Comparison of ENCODE assay signal across 10 cellular contexts in genomic region chr2:128315122-128315828, GRCh38. TPM values are rescaled to one million over a fixed set of nuclear protein-coding genes. Genes with fewer than 3 reads are reported as not detected.
DNase-seq lines count a peak whose midpoint lies in the region; ATAC-seq and TF ChIP-seq lines count a peak whose summit lies in the region.
"Had no signal": no experiment of that assay in that cellular context is flagged by ENCODE, and none has a peak within 500 bp of the region (broad histone marks: within the 10 kb centered on the region; RNA-seq: fewer than 3 reads in every experiment).

No MANE protein-coding gene starts in this region.

- H3K4me3 ChIP-seq in iPS-18c (ENCODE audit: insufficient read depth, low read depth, low read length) (peak overlapping the region; percentile 77; the same call in 1 of the 2 replicates), stomach (peak overlapping the region; percentile 65 to 86 (median 75))

- TF ChIP-seq POLR2A in stomach (IDR thresholded peaks at IDR 0.05): no peak

- no peaks in the 10 kb centered on the region for H3K9me3 Mint-ChIP-seq in activated CD4-positive, alpha-beta T cell treated with anti-CD3 and anti-CD28 coated beads, Interleukin-2, amount 10 ng/mL, durations not matched to agents 7 days and 5 days

- no peak overlapping the region for H3K4me3 Mint-ChIP-seq in activated CD4-positive, alpha-beta T cell treated with anti-CD3 and anti-CD28 coated beads, Interleukin-2, amount 10 ng/mL, durations not matched to agents 7 days and 5 days

- DNase-seq in activated T-cell treated with anti-CD3 and anti-CD28 coated beads, Interleukin-2, amount 50 U/mL, for 1 hour: peak; percentile 16
- DNase-seq in activated T-cell treated with anti-CD3 and anti-CD28 coated beads for 4 hours (no peak), stomach (peak; percentile 23), LoVo (ENCODE audit: low spot score) (no peak), NCI-H524 treated with DMSO at 0.1 percent for 48 hours (lab: John Stamatoyannopoulos, UW) (no peak)
- DNase-seq in activated CD4-positive, alpha-beta T cell treated with anti-CD3 and anti-CD28 coated beads, Interleukin-2, amount 10 ng/mL, durations not matched to agents 7 days and 5 days: peak; percentile 4

- peaks cover 0 to 4% (median 0%) of the 10 kb centered on the region in 3 donors for H3K27me3 ChIP-seq in stomach
- H3K27me3 ChIP-seq: sigmoid colon had no signal

- no peak overlapping the region for H3K27ac ChIP-seq in stomach
- H3K27ac ChIP-seq: KMS-11 had no signal

- CTCF ChIA-PET in activated CD4-positive, alpha-beta T cell treated with anti-CD3 and anti-CD28 coated beads, Interleukin-2, amount 10 ng/mL, durations not matched to agents 7 days and 5 days (lab: Charles Lee): no interaction called here

- peaks cover 42 to 78% (median 70%) of the 10 kb centered on the region in 4 donors for H3K4me1 ChIP-seq in stomach

- peaks cover 3% of the 10 kb centered on the region for H3K27me3 Mint-ChIP-seq in activated CD4-positive, alpha-beta T cell treated with anti-CD3 and anti-CD28 coated beads, Interleukin-2, amount 10 ng/mL, durations not matched to agents 7 days and 5 days

- POLR2A ChIA-PET in activated CD4-positive, alpha-beta T cell treated with anti-CD3 and anti-CD28 coated beads, Interleukin-2, amount 10 ng/mL, durations not matched to agents 7 days and 5 days (lab: Charles Lee): no interaction called here

- no peak for TF ChIP-seq EP300 in stomach (IDR thresholded peaks at IDR 0.05)

- ATAC-seq in HG02623 (IDR thresholded peaks at IDR 0.05; ENCODE audit: unreplicated experiment): no peak

- no peaks in the 10 kb centered on the region for H3K36me3 Mint-ChIP-seq in activated CD4-positive, alpha-beta T cell treated with anti-CD3 and anti-CD28 coated beads, Interleukin-2, amount 10 ng/mL, durations not matched to agents 7 days and 5 days (ENCODE audit: low read depth)

- TF ChIP-seq CTCF in stomach (IDR thresholded peaks at IDR 0.05): no peak

- 81 to 88% (median 82%) methylated on average over 10 to 12 of the region's 12 CpGs for WGBS in stomach, 5 donors

- intact Hi-C loops in stomach (cut with DNase I; ENCODE audit: low total_unique reads): no loop called here

- no peak overlapping the region for H3K27ac Mint-ChIP-seq in activated CD4-positive, alpha-beta T cell treated with anti-CD3 and anti-CD28 coated beads, Interleukin-2, amount 10 ng/mL, durations not matched to agents 7 days and 5 days

- peaks cover 24% of the 10 kb centered on the region for H3K4me1 Mint-ChIP-seq in activated CD4-positive, alpha-beta T cell treated with anti-CD3 and anti-CD28 coated beads, Interleukin-2, amount 10 ng/mL, durations not matched to agents 7 days and 5 days

- no peaks in the 10 kb centered on the region for H3K9me3 ChIP-seq in iPS-18c (ENCODE audit: control insufficient read depth, insufficient read depth, low read length)
- no peaks in the 10 kb centered on the region for H3K9me3 ChIP-seq in stomach
- H3K9me3 ChIP-seq: sigmoid colon had no signal

- H3K36me3 ChIP-seq in stomach: peaks cover 0 to 15% (median 2%) of the 10 kb centered on the region in 4 donors
- H3K36me3 ChIP-seq: sigmoid colon had no signal

RNA-seq across cellular contexts. Expression of gene HS6ST1, which starts 3.4 kb away (rescaled TPM):
- 1 to 10 TPM; 7.9 to 8.4 TPM for total RNA-seq in activated CD4-positive, alpha-beta T cell treated with anti-CD3 and anti-CD28 coated beads, Interleukin-2, amount 10 ng/mL, durations not matched to agents 7 days and 5 days
- total RNA-seq in stomach: 100 to 1,000 TPM in 1 of 5 donors, 10 to 100 TPM in 2, 1 to 10 TPM in 2; 2.9 to 178 (median 20.7) TPM
- 10 to 100 TPM in 2 of 3 donors, 1 to 10 TPM in 1; 5.8 to 15.2 (median 10.5) TPM for polyA plus RNA-seq in stomach

Comparison
In these comparisons a context has a peak if more than half of its experiments do, and no peak if none do; other contexts are left out.
1. DNase-seq: peak in activated T-cell treated with anti-CD3 and anti-CD28 coated beads, Interleukin-2, amount 50 U/mL, for 1 hour (single experiment), activated CD4-positive, alpha-beta T cell treated with anti-CD3 and anti-CD28 coated beads, Interleukin-2, amount 10 ng/mL, durations not matched to agents 7 days and 5 days (single experiment) and stomach (single experiment); none in activated T-cell treated with anti-CD3 and anti-CD28 coated beads for 4 hours (single experiment), LoVo (single experiment) and NCI-H524 treated with DMSO at 0.1 percent for 48 hours (single experiment).